Comparison of ENCODE assay signal across 19 cellular contexts in genomic region chr2:189574793-189575475, GRCh38. TPM values are rescaled to one million over a fixed set of nuclear protein-coding genes. Genes with fewer than 3 reads are reported as not detected.
DNase-seq lines count a peak whose midpoint lies in the region; ATAC-seq and TF ChIP-seq lines count a peak whose summit lies in the region.
"Had no signal": no experiment of that assay in that cellular context is flagged by ENCODE, and none has a peak within 500 bp of the region (broad histone marks: within the 10 kb centered on the region; RNA-seq: fewer than 3 reads in every experiment).

No MANE protein-coding gene starts in this region.

- peaks cover 4 to 93% (median 56%) of the 10 kb centered on the region in 12 donors for H3K4me1 ChIP-seq in heart left ventricle
- H3K4me1 ChIP-seq in muscle layer of colon (ENCODE audit: insufficient read depth, low read length): peaks cover 4% of the 10 kb centered on the region
- peaks cover 9 to 25% of the 10 kb centered on the region in 2 donors for H3K4me1 ChIP-seq in uterus
- H3K4me1 ChIP-seq in CD8-positive, alpha-beta T cell (ENCODE audit: insufficient read depth, low read length): peaks cover 9% of the 10 kb centered on the region

- H3K4me3 ChIP-seq in heart left ventricle: peak overlapping the region in 8 of 12 donors; percentile 4 to 89 (median 68)
- H3K4me3 ChIP-seq in epithelial cell of proximal tubule (ENCODE audit: low read depth, low read length): no peak overlapping the region
- peak overlapping the region; percentile 2 for H3K4me3 ChIP-seq in muscle layer of colon (ENCODE audit: low read depth in 1 of 2, low read length in 2 of 2)
- peak overlapping the region in 1 of 2 donors; percentile 56 for H3K4me3 ChIP-seq in uterus
- H3K4me3 ChIP-seq in CD8-positive, alpha-beta T cell (ENCODE audit: low read depth, low read length): no peak overlapping the region
- H3K4me3 ChIP-seq: GM23248, sigmoid colon had no signal

- H3K36me3 ChIP-seq in heart left ventricle: peaks cover 0 to 75% (median 63%) of the 10 kb centered on the region in 9 donors
- peaks cover 30% of the 10 kb centered on the region for H3K36me3 ChIP-seq in muscle layer of colon (ENCODE audit: insufficient read depth, low read length)
- H3K36me3 ChIP-seq in uterus: no peaks in the 10 kb centered on the region
- H3K36me3 ChIP-seq in CD8-positive, alpha-beta T cell (ENCODE audit: insufficient read depth, low read length): no peaks in the 10 kb centered on the region

- peaks cover 0 to 2% of the 10 kb centered on the region in 2 donors for H3K4me1 Mint-ChIP-seq in effector memory CD8-positive, alpha-beta T cell (ENCODE audit: low read depth in 2 of 2)
- peaks cover 32% of the 10 kb centered on the region for H3K4me1 Mint-ChIP-seq in CD8-positive, alpha-beta T cell (ENCODE audit: low read depth)

- H3K27ac ChIP-seq in heart left ventricle: peak overlapping the region; percentile 13 to 67 (median 57)
- no peak overlapping the region for H3K27ac ChIP-seq in muscle layer of colon (ENCODE audit: low read depth, low read length)
- peak overlapping the region; percentile 45 to 94 for H3K27ac ChIP-seq in uterus
- H3K27ac ChIP-seq in CD8-positive, alpha-beta T cell (ENCODE audit: low read depth, low read length): no peak overlapping the region
- H3K27ac ChIP-seq: GM23248 had no signal

- no peaks in the 10 kb centered on the region for H3K27me3 ChIP-seq in heart left ventricle
- H3K27me3 ChIP-seq in muscle layer of colon (ENCODE audit: control insufficient read depth in 1 of 2, insufficient read depth in 2 of 2, low read length in 2 of 2): no peaks in the 10 kb centered on the region
- H3K27me3 ChIP-seq in uterus: no peaks in the 10 kb centered on the region
- no peaks in the 10 kb centered on the region for H3K27me3 ChIP-seq in CD8-positive, alpha-beta T cell (ENCODE audit: insufficient read depth, low read length)
- H3K27me3 ChIP-seq: sigmoid colon had no signal

- TF ChIP-seq CTCF in heart left ventricle (IDR thresholded peaks at IDR 0.05) (no peak), epithelial cell of proximal tubule (conservative IDR thresholded peaks at IDR 0.05; ENCODE audit: low read depth, low read length) (no peak), uterus (IDR thresholded peaks at IDR 0.05) (no peak)
- TF ChIP-seq CTCF in CD8-positive, alpha-beta T cell (IDR thresholded peaks at IDR 0.05): no peak

- peaks cover 35 to 45% of the 10 kb centered on the region in 2 donors for H3K27me3 Mint-ChIP-seq in effector memory CD8-positive, alpha-beta T cell
- peaks cover 2% of the 10 kb centered on the region for H3K27me3 Mint-ChIP-seq in CD8-positive, alpha-beta T cell (ENCODE audit: low read depth)

- ATAC-seq in heart left ventricle (peak in 3 of 4 donors; percentile 43 to 54 (median 53)), Right ventricle myocardium inferior (no peak)
- no peak for ATAC-seq in effector memory CD8-positive, alpha-beta T cell (replicated peaks)
- no peak for ATAC-seq in CD8-positive, alpha-beta T cell

- H3K9me3 ChIP-seq in heart left ventricle: no peaks in the 10 kb centered on the region
- no peaks in the 10 kb centered on the region for H3K9me3 ChIP-seq in muscle layer of colon (ENCODE audit: low read length)
- H3K9me3 ChIP-seq in uterus: no peaks in the 10 kb centered on the region
- H3K9me3 ChIP-seq in CD8-positive, alpha-beta T cell (ENCODE audit: low read length): no peaks in the 10 kb centered on the region
- H3K9me3 ChIP-seq: sigmoid colon had no signal

- no peak overlapping the region for H3K27ac Mint-ChIP-seq in effector memory CD8-positive, alpha-beta T cell
- H3K27ac Mint-ChIP-seq in CD8-positive, alpha-beta T cell: no peak overlapping the region

- TF ChIP-seq POLR2A in heart left ventricle (IDR thresholded peaks at IDR 0.05) (no peak), uterus (IDR thresholded peaks at IDR 0.05) (no peak)

- CTCF ChIA-PET in CD8-positive, alpha-beta T cell (lab: Charles Lee): no interaction called here

- no peaks in the 10 kb centered on the region for H3K36me3 Mint-ChIP-seq in effector memory CD8-positive, alpha-beta T cell (ENCODE audit: insufficient read depth)
- peaks cover 14% of the 10 kb centered on the region for H3K36me3 Mint-ChIP-seq in CD8-positive, alpha-beta T cell

- H3K4me3 Mint-ChIP-seq in effector memory CD8-positive, alpha-beta T cell: no peak overlapping the region
- no peak overlapping the region for H3K4me3 Mint-ChIP-seq in CD8-positive, alpha-beta T cell

- whole genome bisulfite sequencing in heart left ventricle, 4 donors: 52 to 75% (median 61%) methylated on average over 5 of the region's 5 CpGs

- POLR2A ChIA-PET in CD8-positive, alpha-beta T cell (lab: Charles Lee): no interaction called here

- intact Hi-C loops in heart left ventricle (cut with DNase I): loop anchor here in 4 of 10 donors (5.0 to 10.0 kb wide), 4 partner anchors 100 to 133 kb away; partner anchors contain the start of gene WDR75 (in 1 of the 4)
- intact Hi-C loops in Right ventricle myocardium inferior (cut with DNase I): no loop called here
- intact Hi-C loops in uterus (cut with DNase I; ENCODE audit: low total_unique reads): no loop called here
- intact Hi-C loops in CD8-positive, alpha-beta T cell (cut with DNase I, micrococcal nuclease): no loop called here

- H3K9me3 Mint-ChIP-seq in effector memory CD8-positive, alpha-beta T cell: no peaks in the 10 kb centered on the region
- H3K9me3 Mint-ChIP-seq in CD8-positive, alpha-beta T cell: no peaks in the 10 kb centered on the region

- H3K9ac ChIP-seq in muscle layer of colon (ENCODE audit: low read length): no peak overlapping the region
- H3K9ac ChIP-seq: GM23248 had no signal

- DNase-seq in heart left ventricle (no peak), Right ventricle myocardium inferior (ENCODE audit: missing footprints) (no peak), epithelial cell of proximal tubule (ENCODE audit: low read depth) (peak; percentile 64), uterus (no peak), epidermal melanocyte (ENCODE audit: insufficient read length, low spot score) (no peak)
- no peak for DNase-seq in effector memory CD8-positive, alpha-beta T cell
- no peak for DNase-seq in CD8-positive, alpha-beta T cell
- DNase-seq: activated CD8-positive, alpha-beta memory T cell treated with anti-CD3 and anti-CD28 coated beads, Interleukin-2, amount 50 U/mL, for 4 hours; DMS79 treated with DMSO at 0.1 percent for 48 hours; effector CD4-positive, alpha-beta T cell; GM23248; head of caudate nucleus; midbrain; NCI-H1417; NCI-H524; sigmoid colon; T-helper 9 cell; trophoblast cell had no signal

RNA-seq across cellular contexts. Expression of gene SLC40A1, which starts 5.7 kb away (rescaled TPM):
- 100 to 1,000 TPM in 2 of 9 donors, 10 to 100 TPM in 7; 21.9 to 109 (median 42.9) TPM for total RNA-seq in heart left ventricle
- polyA plus RNA-seq in heart left ventricle: 10 to 100 TPM; 10.2 to 20.3 TPM
- 51.0 TPM for total RNA-seq in Right ventricle myocardium inferior
- total RNA-seq in epithelial cell of proximal tubule: 1.9 and 5.8 TPM in 2 replicates
- 100 to 1,000 TPM in 3 of 4 donors, 10 to 100 TPM in 1; 87.1 to 252 (median 176) TPM for total RNA-seq in uterus
- total RNA-seq in CD8-positive, alpha-beta T cell: 1 to 10 TPM; 1.3 to 1.9 TPM
- total RNA-seq: GM23248 had no signal

Comparison
In these comparisons a context has a peak if more than half of its experiments do, and no peak if none do; other contexts are left out.
1. ATAC-seq: peak in heart left ventricle (3 of 4); none in Right ventricle myocardium inferior (single experiment), effector memory CD8-positive, alpha-beta T cell (single experiment) and CD8-positive, alpha-beta T cell (single experiment).
2. H3K27ac ChIP-seq: peak in heart left ventricle (12 of 12) and uterus (2 of 2); none in muscle layer of colon (single experiment) and CD8-positive, alpha-beta T cell (single experiment).
3. H3K4me3 ChIP-seq: peak in heart left ventricle (8 of 12) and muscle layer of colon (2 of 2); none in epithelial cell of proximal tubule (single experiment) and CD8-positive, alpha-beta T cell (single experiment).